In genomic region chr5:172433071-172433470, GRCh38 we compare ENCODE assay signal across 18 cellular contexts.
"Had no signal": no experiment of that assay in that cellular context is flagged by ENCODE, and none has a peak within 500 bp of the region (broad histone marks: within the 10 kb centered on the region; RNA-seq: fewer than 3 reads in every experiment).

No MANE protein-coding gene starts in this region.

- DNase-seq: Karpas-422, KG1, MG63, NCI-H1092, NCI-H1436, NCI-H187, NCI-H2029, NCI-H2081 treated with DMSO at 0.1 percent for 48 hours, NCI-H2171, NCI-H226, NCI-H446, NCI-H510A, NCI-H524 treated with DMSO at 0.1 percent for 48 hours, NCI-H69, NCI-H774, RPMI8226, SHP77, SK-N-SH had no signal

- H3K27me3 ChIP-seq: MG63 had no signal

- H3K9me3 ChIP-seq: MG63, SK-N-SH had no signal

- H3K4me3 ChIP-seq: MG63 had no signal
